Comparison of ENCODE assay signal across 1 cellular context in the genomic region with DNA sequence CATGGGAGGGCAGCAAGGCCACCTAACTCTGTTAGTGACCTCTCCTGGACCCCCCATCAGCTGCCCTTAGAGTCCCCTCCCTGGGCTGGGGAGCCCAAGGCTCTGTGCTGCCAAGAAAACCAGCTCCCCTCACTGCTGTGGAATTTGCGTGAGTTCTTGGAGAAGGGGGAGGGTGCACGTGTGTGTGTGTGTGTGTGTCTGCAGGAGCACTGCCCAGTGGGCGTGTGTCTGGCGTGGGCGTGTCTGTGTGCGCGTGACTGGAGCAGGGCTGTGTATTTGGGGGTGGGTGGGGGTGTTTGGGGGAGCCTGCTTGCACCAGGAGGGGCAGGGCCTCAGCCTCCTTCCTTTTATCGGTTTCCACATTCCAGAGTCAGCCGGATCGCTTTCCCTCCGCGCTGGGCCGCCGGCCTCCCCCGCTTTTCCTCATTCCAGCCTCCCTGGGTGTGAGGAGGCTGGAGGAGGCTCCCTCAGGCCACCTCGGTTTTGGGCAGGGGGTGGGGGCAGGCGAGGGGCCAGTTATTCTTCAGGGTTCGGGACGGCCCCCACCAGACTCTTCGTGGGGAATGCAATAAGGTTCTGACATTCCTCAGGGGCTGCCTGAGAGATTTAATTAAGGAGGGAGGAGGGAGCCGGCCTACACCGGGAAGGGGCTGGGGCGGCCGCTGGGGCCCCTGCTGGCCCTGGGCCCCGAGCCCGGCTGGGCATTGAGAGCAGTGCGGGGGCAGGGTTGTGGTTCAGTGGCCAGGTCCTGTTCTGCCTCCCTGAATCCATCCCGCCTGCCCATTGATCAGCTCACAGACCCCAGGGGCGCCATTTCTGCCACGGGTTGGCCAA.
TF ChIP-seq lines count a peak whose summit lies in the region.

No MANE protein-coding gene starts in this region.

TF ChIP-seq in endothelial cell of umbilical vein, 7 proteins besides CTCF, POLR2A, EP300 and RAD21:
- TF ChIP-seq FOS (IDR thresholded peaks at IDR 0.05; ENCODE audit: borderline replicate concordance, insufficient read depth, low read length) (no peak), POLR2AphosphoS5 (IDR thresholded peaks at IDR 0.05; ENCODE audit: insufficient read depth, low read depth, low read length) (no peak), GATA2 (IDR thresholded peaks at IDR 0.05; ENCODE audit: insufficient read depth, insufficient read length, low read depth, low read length) (no peak), JUN (IDR thresholded peaks at IDR 0.05; ENCODE audit: borderline replicate concordance, insufficient read depth, insufficient read length, low read depth) (no peak), MYC (IDR thresholded peaks at IDR 0.05; ENCODE audit: low read depth, low read length) (no peak), EZH2 (IDR thresholded peaks at IDR 0.05; ENCODE audit: borderline replicate concordance, low read depth, low read length, severe bottlenecking) (no peak)
- TF ChIP-seq, protein P1, sequence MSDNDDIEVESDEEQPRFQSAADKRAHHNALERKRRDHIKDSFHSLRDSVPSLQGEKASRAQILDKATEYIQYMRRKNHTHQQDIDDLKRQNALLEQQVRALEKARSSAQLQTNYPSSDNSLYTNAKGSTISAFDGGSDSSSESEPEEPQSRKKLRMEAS (IDR thresholded peaks at IDR 0.05; ENCODE audit: insufficient read depth, insufficient read length), result no peak
